8 cellular contexts compared by ENCODE assay signal in genomic region chr9:6681147-6681956, GRCh38. TPM values are rescaled to one million over a fixed set of nuclear protein-coding genes. Genes with fewer than 3 reads are reported as not detected.
DNase-seq lines count a peak whose midpoint lies in the region; ATAC-seq and TF ChIP-seq lines count a peak whose summit lies in the region.

No MANE protein-coding gene starts in this region.

- POLR2A ChIA-PET in AG04450 (lab: Yijun Ruan, JAX): interaction anchor here (0.6 to 1.1 kb wide), 13 partner anchors 9 to 1050 kb away, joined by 3 to 7 read pairs (median 3); partner anchors contain the start of gene KDM4C

- H3K27ac ChIP-seq in AG04450 (ENCODE audit: low read depth, low read length): peak overlapping the region; percentile 96

- H3K4me3 ChIP-seq in AG04450 (ENCODE audit: low read depth, low read length): peak overlapping the region; percentile 83

- H3K9me3 ChIP-seq in AG04450 (ENCODE audit: control insufficient read depth, insufficient read depth, low read length): no peaks in the 10 kb centered on the region

- TF ChIP-seq CTCF in AG04450 (IDR thresholded peaks at IDR 0.05; ENCODE audit: low read depth, low read length): no peak

- CTCF ChIA-PET in AG04450 (lab: Charles Lee): interaction anchor here (0.7 to 1.5 kb wide), 3 partner anchors 9 to 328 kb away, joined by 3 to 5 read pairs (median 3); no protein-coding TSS in a partner anchor

- DNase-seq in AG04450 (ENCODE audit: low read depth, low spot score) (peak; percentile 94), NCI-H2227 treated with DMSO at 0.1 percent for 48 hours (lab: John Stamatoyannopoulos, UW) (peak; percentile 98), islet precursor cell (peak; percentile 99)
- DNase-seq in activated CD4-positive, CD25-positive, alpha-beta regulatory T cell (lab: John Stamatoyannopoulos, UW): peak; percentile 79 to 84 (median 84)
- peak; percentile 93 for DNase-seq in central memory CD4-positive, alpha-beta T cell
- peak; percentile 87 for DNase-seq in stimulated activated CD4-positive, alpha-beta T cell treated with anti-CD3 and anti-CD28 coated beads, Interleukin-12 subunit alpha, Interleukin-12 subunit beta, amount 100 ng/mL, for 4 hours

- ATAC-seq in GM18907 (IDR thresholded peaks at IDR 0.05; ENCODE audit: unreplicated experiment) (peak; percentile 80), HG03159 (IDR thresholded peaks at IDR 0.05; ENCODE audit: unreplicated experiment) (peak; percentile 68)

- no peaks in the 10 kb centered on the region for H3K27me3 ChIP-seq in AG04450 (ENCODE audit: control insufficient read depth, insufficient read depth, low read length)

RNA-seq across cellular contexts. Expression of gene GLDC, which starts 35.8 kb away (rescaled TPM):
- 0.17 and 0.20 TPM in 2 replicates for polyA plus RNA-seq in AG04450 (2011; rRNA removed)
- not detected in 2 replicates for polyA minus RNA-seq in AG04450 (2011; rRNA and poly(A)+ RNA removed)

Comparison
In these comparisons a context has a peak if more than half of its experiments do, and no peak if none do; other contexts are left out.
1. Peak in every context shown above with its lines: DNase-seq, ATAC-seq, H3K4me3 ChIP-seq and H3K27ac ChIP-seq.